Comparison of ENCODE assay signal across 7 cellular contexts in genomic region chr14:54902521-54903420, GRCh38. TPM values are rescaled to one million over a fixed set of nuclear protein-coding genes. Genes with fewer than 3 reads are reported as not detected.
DNase-seq lines count a peak whose midpoint lies in the region; ATAC-seq, FAIRE-seq and TF ChIP-seq lines count a peak whose summit lies in the region.

TSS of gene GCH1 (minus strand) at chr14:54902826. CDS start at chr14:54902663, 163 bp downstream.

- no peaks in the 10 kb centered on the region for H4K20me1 ChIP-seq in GM12878 (ENCODE audit: control insufficient read depth, insufficient read depth)

- peak within 1 kb of the TSS; percentile 79 for H3K4me2 ChIP-seq in GM12878 (ENCODE audit: control insufficient read depth, insufficient read depth)

- peak within 1 kb of the TSS; percentile 78 for H3K9ac ChIP-seq in GM12878 (ENCODE audit: control insufficient read depth, insufficient read depth, low read length)

- in situ Hi-C loops in GM12878 (cut with MboI) = no loop called here

- POLR2A ChIA-PET in GM12878 (lab: Charles Lee) = interaction anchor here (0.6 to 1.7 kb wide), 4 partner anchors 16 to 142 kb away, joined by 3 read pairs; partner anchors contain the start of gene WDHD1

- H3K9me3 ChIP-seq in GM12878 (replicated peaks; ENCODE audit: control insufficient read depth, insufficient read depth, low read length) = no peaks in the 10 kb centered on the region

- no peak for TF ChIP-seq EP300 in GM12878 (IDR thresholded peaks at IDR 0.05; ENCODE audit: borderline replicate concordance in 1 of 2, control insufficient read depth in 1 of 2, low read depth in 2 of 2, low read length in 2 of 2)

- H3K4me1 ChIP-seq in GM12878 (ENCODE audit: control insufficient read depth, insufficient read depth, low read length) = peaks cover 3% of the 10 kb centered on the region

- H3K36me3 ChIP-seq in GM12878 (ENCODE audit: control insufficient read depth in 2 of 2, insufficient read depth in 2 of 2, low read length in 1 of 2) = no peaks in the 10 kb centered on the region

- H3K79me2 ChIP-seq in GM12878 (ENCODE audit: control insufficient read depth, insufficient read depth, low read length) = peaks cover 25% of the 10 kb centered on the region

- TF ChIP-seq POLR2A in GM12878 (IDR thresholded peaks at IDR 0.05; ENCODE audit: low read depth, low read length) = peak; percentile 99

- 1% methylated on average over 78 of the region's 83 CpGs for WGBS in GM12878 (ENCODE audit: insufficient coverage, insufficient replicate concordance, low lambda C conversion rate, missing lambda C conversion rate)

- peak within 1 kb of the TSS; percentile 98 for H2AFZ ChIP-seq in GM12878 (ENCODE audit: control insufficient read depth, low read depth, low read length)

- peak within 1 kb of the TSS; percentile 73 for H3K4me3 ChIP-seq in GM12878

- intact Hi-C loops in GM12878 (cut with micrococcal nuclease; ENCODE audit: unreplicated experiment) = loop anchor here (5.0 kb wide), 2 partner anchors 120 to 125 kb away; partner anchors contain the start of genes SOCS4 and WDHD1

- TF ChIP-seq RAD21 in GM12878 (IDR thresholded peaks at IDR 0.05; ENCODE audit: insufficient read depth, low read depth, low read length) = peak; percentile 30; the same call in 1 of the 2 replicates

- DNase-seq in NCI-H1436 (lab: John Stamatoyannopoulos, UW) (peak; percentile 80), T-helper 9 cell (peak; percentile 71), GM12878 (ENCODE audit: low read depth, low spot score) (no peak), iPS-NIHi7 (ENCODE audit: extremely low spot score) (peak; percentile 94)
- DNase-seq in stimulated activated CD4-positive, alpha-beta T cell treated with anti-CD3 and anti-CD28 coated beads, Interleukin-12 subunit alpha, Interleukin-12 subunit beta, amount 100 ng/mL, for 4 hours = peak; percentile 76

- SMC1A ChIA-PET in GM12878 (lab: Charles Lee; ENCODE audit: uncharacterized antibody, unreplicated experiment) = interaction anchor here (1.0 to 3.6 kb wide), 5 partner anchors 10 to 150 kb away, joined by 3 to 12 read pairs (median 4); no protein-coding TSS in a partner anchor

- RAD21 ChIA-PET in GM12878 (lab: Charles Lee; ENCODE audit: unreplicated experiment) = interaction anchor here (1.1 to 2.5 kb wide), 6 partner anchors 15 to 1954 kb away, joined by 3 to 13 read pairs (median 4); no protein-coding TSS in a partner anchor

- no TSS peak for BruUV-seq in GM12878 (replicated peaks; lab: Mats Ljungman, UMichigan)

- peak; percentile 74 for FAIRE-seq in GM12878 (lab: Jason Lieb, UNC)

- CTCF ChIA-PET in GM12878 (lab: Yijun Ruan, JAX) = interaction anchor here (0.5 to 2.4 kb wide), 21 partner anchors 7 to 699 kb away, joined by 3 to 13 read pairs (median 3); no protein-coding TSS in a partner anchor

- ATAC-seq in GM18502 (IDR thresholded peaks at IDR 0.05; ENCODE audit: poor library complexity, unreplicated experiment) (peak; percentile 82), HG02840 (IDR thresholded peaks at IDR 0.05; ENCODE audit: low FRiP score, unreplicated experiment) (peak; percentile 83), GM12878 (peak; percentile 90)

- no peaks in the 10 kb centered on the region for H3K27me3 ChIP-seq in GM12878 (replicated peaks in 1 of 2; ENCODE audit: control insufficient read depth in 2 of 2, insufficient read depth in 2 of 2, low read length in 1 of 2)

- TF ChIP-seq CTCF in GM12878 (IDR thresholded peaks at IDR 0.05 in 2 of 3, conservative IDR thresholded peaks at IDR 0.05 in 1 of 3; ENCODE audit: control insufficient read depth in 2 of 3, extremely low read depth in 1 of 3, insufficient read depth in 1 of 3, low read depth in 3 of 3, low read length in 3 of 3) = peak; percentile 34 to 51 (median 45)

- peak within 1 kb of the TSS; percentile 76 for H3K27ac ChIP-seq in GM12878 (ENCODE audit: control insufficient read depth, insufficient read depth)

TF ChIP-seq in GM12878, 131 proteins besides CTCF, POLR2A, EP300 and RAD21 (continues in another document):
- TF ChIP-seq SREBF2 (IDR thresholded peaks at IDR 0.05; ENCODE audit: low read length) (no peak), NR2F1 (conservative IDR thresholded peaks at IDR 0.05) (peak; percentile 93), YBX1 (IDR thresholded peaks at IDR 0.05) (no peak), KLF5 (IDR thresholded peaks at IDR 0.05; ENCODE audit: partially characterized antibody) (no peak), MEF2B (IDR thresholded peaks at IDR 0.05; ENCODE audit: partially characterized antibody, poor library complexity, severe bottlenecking) (peak; percentile 58), ZSCAN29 (IDR thresholded peaks at IDR 0.05) (no peak), MTA2 (IDR thresholded peaks at IDR 0.05; ENCODE audit: low read depth) (no peak), ZNF24 (IDR thresholded peaks at IDR 0.05) (no peak), JUNB (IDR thresholded peaks at IDR 0.05) (no peak), IRF5 (IDR thresholded peaks at IDR 0.05; ENCODE audit: borderline replicate concordance) (no peak), ZZZ3 (IDR thresholded peaks at IDR 0.05; ENCODE audit: control insufficient read depth, insufficient read length, low read depth) (no peak), BACH1 (IDR thresholded peaks at IDR 0.05; ENCODE audit: borderline replicate concordance) (no peak; the same call in 1 of the 2 replicates), PRDM15 (CRISPR knock-in tag; IDR thresholded peaks at IDR 0.05) (no peak), ZBTB33 (IDR thresholded peaks at IDR 0.05) (no peak)

RNA-seq across cellular contexts. Expression of gene GCH1, which starts in this region (rescaled TPM):
- 17.6 and 18.2 TPM in 2 replicates for total RNA-seq in GM12878 (2013; cell fraction: nucleolus; rRNA removed)
- total RNA-seq in GM12878 (2014; rRNA removed) (35.9 and 39.5 TPM in 2 replicates), GM12878 (2014; rRNA removed; fragmentation: Illumina TruSeq; extraction: Trizol) (27.0 and 27.9 TPM in 2 replicates), GM12878 (2021) (36.8 and 39.1 TPM in 2 replicates)
- polyA plus RNA-seq in GM12878 (2011; ENCODE audit: low read depth) = 8.5 TPM
- polyA plus RNA-seq in GM12878 (2011; rRNA removed) (31.9 and 40.1 TPM in 2 replicates), GM12878 (2014; fragmentation: Illumina TruSeq; extraction: Trizol) (32.9 and 44.4 TPM in 2 replicates), GM12878 (2014; fragmentation: Nextera tagmentation; extraction: Ambion mirVana) (10 to 100 TPM; 25.1 to 26.0 TPM), GM12878 (2014; rRNA removed) (32.4 and 34.6 TPM in 2 replicates), GM12878 (2016; fragmentation: Nextera tagmentation; extraction: Ambion mirVana) (10 to 100 TPM; 36.9 to 37.0 TPM)
- 14.5 and 15.6 TPM in 2 replicates for polyA plus RNA-seq in GM12878 (2011; cell fraction: cytosol; rRNA removed)
- polyA plus RNA-seq in GM12878 (2011; cell fraction: nucleus; rRNA removed) = 11.6 and 12.6 TPM in 2 replicates
- 13.4 and 17.9 TPM in 2 replicates for polyA plus RNA-seq in GM12878 (2012)
- 9.8 and 22.2 TPM in 2 replicates for polyA minus RNA-seq in GM12878 (2011; rRNA and poly(A)+ RNA removed)
- 5.5 and 6.4 TPM in 2 replicates for polyA minus RNA-seq in GM12878 (2011; cell fraction: cytosol; rRNA and poly(A)+ RNA removed)
- 4.5 and 10.2 TPM in 2 replicates for polyA minus RNA-seq in GM12878 (2011; cell fraction: nucleus; rRNA and poly(A)+ RNA removed)
